18 cellular contexts compared by ENCODE assay signal in the genomic region with DNA sequence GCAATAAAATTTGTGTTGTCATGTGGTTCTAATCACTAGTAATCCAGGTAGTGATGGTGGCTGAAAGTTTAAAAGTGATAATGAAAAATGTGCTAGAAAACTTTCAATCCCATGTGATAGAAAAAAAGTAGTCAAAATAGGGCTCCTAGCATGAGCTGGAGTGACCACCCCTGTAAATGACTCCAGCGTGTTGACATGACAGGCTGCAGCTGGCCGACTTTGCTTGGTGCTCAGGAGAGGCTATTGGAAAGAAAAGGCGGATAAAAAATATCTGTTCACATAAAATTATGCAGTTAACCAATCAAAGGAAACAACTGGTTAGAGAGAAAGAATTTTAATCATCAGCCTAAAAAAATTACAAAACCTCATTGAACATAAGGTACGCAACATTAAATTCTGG. TPM values are rescaled to one million over a fixed set of nuclear protein-coding genes. Genes with fewer than 3 reads are reported as not detected.
A peak's percentile ranks its signal among the peaks of the same experiment; 100 is the strongest.
DNase-seq lines count a peak whose midpoint lies in the region; ATAC-seq and TF ChIP-seq lines count a peak whose summit lies in the region.
"Had no signal": no experiment of that assay in that cellular context is flagged by ENCODE, and none has a peak within 500 bp of the region (broad histone marks: within the 10 kb centered on the region; RNA-seq: fewer than 3 reads in every experiment).

No MANE protein-coding gene starts in this region.

- no peak overlapping the region for H3K9ac ChIP-seq in IMR-90 (ENCODE audit: low read depth, low read length)

- H3K9me3 ChIP-seq in cardiac muscle cell (ENCODE audit: low read depth) (no peaks in the 10 kb centered on the region), heart left ventricle (no peaks in the 10 kb centered on the region), IMR-90 (ENCODE audit: control insufficient read depth, insufficient read depth, low read length) (no peaks in the 10 kb centered on the region), left lung (no peaks in the 10 kb centered on the region), tibial artery (no peaks in the 10 kb centered on the region)
- H3K9me3 ChIP-seq: HAP-1 had no signal

- no peak overlapping the region for H2BK120ac ChIP-seq in IMR-90 (ENCODE audit: low read depth, low read length)

- ATAC-seq in heart left ventricle (no peak), IMR-90 (ENCODE audit: low read depth) (peak; percentile 48), left lung (peak; percentile 40), HG03159 (IDR thresholded peaks at IDR 0.05; ENCODE audit: unreplicated experiment) (no peak)

- H3K36me3 ChIP-seq in cardiac muscle cell (no peaks in the 10 kb centered on the region), heart left ventricle (no peaks in the 10 kb centered on the region), IMR-90 (ENCODE audit: control insufficient read depth, insufficient read depth, low read length) (no peaks in the 10 kb centered on the region), left lung (no peaks in the 10 kb centered on the region), tibial artery (no peaks in the 10 kb centered on the region)
- H3K36me3 ChIP-seq: HAP-1 had no signal

- TF ChIP-seq CTCF in cardiac muscle cell (IDR thresholded peaks at IDR 0.05; ENCODE audit: low read depth, low read length) (no peak), heart left ventricle (IDR thresholded peaks at IDR 0.05) (no peak), IMR-90 (conservative IDR thresholded peaks at IDR 0.05; ENCODE audit: low read depth, low read length) (no peak), chondrocyte (IDR thresholded peaks at IDR 0.05) (no peak), left lung (IDR thresholded peaks at IDR 0.05) (no peak), tibial artery (IDR thresholded peaks at IDR 0.05) (no peak)

- H3K79me1 ChIP-seq in IMR-90 (ENCODE audit: low read depth in 1 of 2, low read length in 2 of 2): no peaks in the 10 kb centered on the region

- TF ChIP-seq POLR2A in heart left ventricle (IDR thresholded peaks at IDR 0.05): no peak
- TF ChIP-seq POLR2A in IMR-90 (IDR thresholded peaks at IDR 0.05; ENCODE audit: low read depth, low read length): no peak

- H3K4ac ChIP-seq in IMR-90 (ENCODE audit: low read depth, low read length): no peak overlapping the region

- CTCF ChIA-PET in IMR-90 (lab: Yijun Ruan, JAX): no interaction called here

- H4K20me1 ChIP-seq in IMR-90 (ENCODE audit: insufficient read depth, low read length): no peaks in the 10 kb centered on the region

- no peaks in the 10 kb centered on the region for H3K9me1 ChIP-seq in IMR-90 (ENCODE audit: insufficient read depth, low read length)

- H3K4me3 ChIP-seq in cardiac muscle cell: no peak overlapping the region
- H3K4me3 ChIP-seq in heart left ventricle: no peak overlapping the region
- H3K4me3 ChIP-seq in IMR-90 (ENCODE audit: insufficient read depth, low read depth, low read length): no peak overlapping the region
- H3K4me3 ChIP-seq in left lung: no peak overlapping the region
- no peak overlapping the region for H3K4me3 ChIP-seq in tibial artery
- H3K4me3 ChIP-seq: HAP-1 had no signal

- no peak overlapping the region for H2BK5ac ChIP-seq in IMR-90 (ENCODE audit: low read depth, low read length, poor library complexity, severe bottlenecking)

- H3K27ac Mint-ChIP-seq in chondrocyte (ENCODE audit: unreplicated experiment) (no peak overlapping the region), immature natural killer cell (no peak overlapping the region)
- H3K27ac Mint-ChIP-seq: CD4-positive, alpha-beta memory T cell; HFFc6 had no signal

- no peak overlapping the region for H3K56ac ChIP-seq in IMR-90 (ENCODE audit: extremely low read depth, insufficient read depth, low read length)

- H3K14ac ChIP-seq in IMR-90 (replicated peaks; ENCODE audit: low read depth, low read length): no peak overlapping the region

- peak; percentile 37 to 43 for DNase-seq in cardiac muscle cell (ENCODE audit: low read depth in 1 of 2, low spot score in 1 of 2)
- DNase-seq in heart left ventricle: no peak
- DNase-seq in IMR-90: peak; percentile 26
- peak; percentile 21 for DNase-seq in chondrocyte (ENCODE audit: low spot score)
- no peak for DNase-seq in left lung
- no peak for DNase-seq in tibial artery
- no peak for DNase-seq in immature natural killer cell
- DNase-seq: Calu3; CD4-positive, alpha-beta memory T cell; COR-L47; DMS53; DMS79 treated with DMSO at 0.1 percent for 48 hours; GF-D8; GOT3; HFFc6 had no signal

- H3K4me3 Mint-ChIP-seq in chondrocyte (ENCODE audit: unreplicated experiment) (no peak overlapping the region), immature natural killer cell (no peak overlapping the region)
- H3K4me3 Mint-ChIP-seq: CD4-positive, alpha-beta memory T cell; HFFc6 had no signal

- no peak overlapping the region for H4K91ac ChIP-seq in IMR-90 (ENCODE audit: insufficient read depth, low read depth, low read length)

- no peak overlapping the region for H3K4me2 ChIP-seq in IMR-90 (ENCODE audit: low read depth, low read length)

- H2AFZ ChIP-seq in IMR-90 (replicated peaks; ENCODE audit: low read length, poor library complexity): no peak overlapping the region

- no peak overlapping the region for H3K23ac ChIP-seq in IMR-90 (ENCODE audit: low read depth, low read length)

- H3K4me1 ChIP-seq in cardiac muscle cell (ENCODE audit: low read depth): peaks cover 5% of the 10 kb centered on the region
- no peaks in the 10 kb centered on the region for H3K4me1 ChIP-seq in heart left ventricle
- H3K4me1 ChIP-seq in IMR-90 (ENCODE audit: control insufficient read depth, insufficient read depth, low read length): no peaks in the 10 kb centered on the region
- peaks cover 0 to 3% of the 10 kb centered on the region in 2 donors for H3K4me1 ChIP-seq in left lung
- H3K4me1 ChIP-seq in tibial artery: no peaks in the 10 kb centered on the region
- H3K4me1 ChIP-seq: HAP-1 had no signal

- H4K5ac ChIP-seq in IMR-90 (ENCODE audit: low read depth, low read length): no peak overlapping the region

- H3K18ac ChIP-seq in IMR-90 (ENCODE audit: low read depth, low read length): no peak overlapping the region

- dilution Hi-C loops in IMR-90 (cut with HindIII; ENCODE audit: low sequenced_read_pairs, unreplicated experiment): no loop called here

- H3K9me3 Mint-ChIP-seq in chondrocyte (ENCODE audit: low read depth) (no peaks in the 10 kb centered on the region), immature natural killer cell (no peaks in the 10 kb centered on the region)
- H3K9me3 Mint-ChIP-seq: CD4-positive, alpha-beta memory T cell; HFFc6 had no signal

- H3K4me1 Mint-ChIP-seq in chondrocyte (ENCODE audit: low read depth) (peaks cover 4% of the 10 kb centered on the region), immature natural killer cell (no peaks in the 10 kb centered on the region)

- H3K27me3 ChIP-seq in cardiac muscle cell: no peaks in the 10 kb centered on the region
- no peaks in the 10 kb centered on the region for H3K27me3 ChIP-seq in heart left ventricle
- H3K27me3 ChIP-seq in IMR-90 (ENCODE audit: control insufficient read depth, insufficient read depth, low read length): peaks cover 5% of the 10 kb centered on the region
- no peaks in the 10 kb centered on the region for H3K27me3 ChIP-seq in left lung
- peaks cover 0 to 3% of the 10 kb centered on the region in 2 donors for H3K27me3 ChIP-seq in tibial artery

- intact Hi-C loops in heart left ventricle (cut with DNase I) (no loop called here), IMR-90 (cut with micrococcal nuclease) (no loop called here), left lung (cut with DNase I) (no loop called here), tibial artery (cut with DNase I; ENCODE audit: low total_unique reads) (no loop called here)

- no peak overlapping the region for H2BK20ac ChIP-seq in IMR-90 (ENCODE audit: low read depth, low read length)

- H3K27ac ChIP-seq in cardiac muscle cell (no peak overlapping the region), heart left ventricle (no peak overlapping the region), IMR-90 (ENCODE audit: insufficient read depth, low read length) (no peak overlapping the region), left lung (no peak overlapping the region), tibial artery (no peak overlapping the region)

- H3K27me3 Mint-ChIP-seq in chondrocyte (ENCODE audit: low read depth) (no peaks in the 10 kb centered on the region), immature natural killer cell (ENCODE audit: low read depth in 3 of 3) (peaks cover 0 to 3% (median 2%) of the 10 kb centered on the region in 3 donors)

- no peaks in the 10 kb centered on the region for H3K36me3 Mint-ChIP-seq in chondrocyte (ENCODE audit: low read depth)
- no peaks in the 10 kb centered on the region for H3K36me3 Mint-ChIP-seq in immature natural killer cell
- H3K36me3 Mint-ChIP-seq: CD4-positive, alpha-beta memory T cell had no signal

- WGBS in heart left ventricle, 4 donors: 66 to 79% (median 69%) methylated on average over 4 of the region's 4 CpGs
- no CpG with 5 or more reads among the region's 4 CpGs for WGBS in IMR-90 (ENCODE audit: extremely low coverage in 2 of 2, insufficient read length in 1 of 2), 2 experiments

- no TSS peak for BruUV-seq in IMR-90 (replicated peaks; lab: Mats Ljungman, UMichigan)

- no peak for TF ChIP-seq RAD21 in IMR-90 (IDR thresholded peaks at IDR 0.05; ENCODE audit: low read length)

- POLR2A ChIA-PET in IMR-90 (lab: Charles Lee; ENCODE audit: unreplicated experiment): no interaction called here

- no peak overlapping the region for H4K8ac ChIP-seq in IMR-90 (ENCODE audit: low read depth in 2 of 2, low read length in 2 of 2)

- in situ Hi-C loops in IMR-90 (cut with MboI; ENCODE audit: low sequenced_read_pairs): no loop called here

- H2AK9ac ChIP-seq in IMR-90 (replicated peaks; ENCODE audit: low read depth, low read length, poor library complexity): no peak overlapping the region

- H2BK15ac ChIP-seq in IMR-90 (ENCODE audit: low read depth, low read length): no peak overlapping the region

- H2AK5ac ChIP-seq in IMR-90 (ENCODE audit: low read depth, low read length): no peak overlapping the region

RNA-seq across cellular contexts. Expression of a gene that starts 16.9 kb away (rescaled TPM):
- total RNA-seq in cardiac muscle cell (72.6 and 97.5 TPM in 2 replicates), heart left ventricle (100 to 1,000 TPM in 5 of 9 donors, 10 to 100 TPM in 4; 38.2 to 135 (median 102) TPM), IMR-90 (2012; rRNA removed) (163 and 207 TPM in 2 replicates), chondrocyte (94.3 to 107 TPM (median 99.7 TPM) in 3 replicates), left lung (100 to 1,000 TPM in 1 of 2 donors, 10 to 100 TPM in 1; 78.4 to 116 TPM)
- polyA plus RNA-seq in cardiac muscle cell (231 and 271 TPM in 2 replicates), heart left ventricle (10 to 100 TPM; 41.2 to 95.9 TPM), IMR-90 (2012; rRNA removed) (103 and 115 TPM in 2 replicates), immature natural killer cell (10 to 100 TPM; 66.9 to 86.2 (median 73.8) TPM)
- 47.0 and 110 TPM in 2 replicates for polyA plus RNA-seq in IMR-90 (2012; cell fraction: cytosol; rRNA removed)
- polyA plus RNA-seq in IMR-90 (2012; cell fraction: nucleus; rRNA removed; ENCODE audit: low replicate concordance): 21.1 and 39.2 TPM in 2 replicates

RNA-seq across cellular contexts. Expression of a gene that starts 55.9 kb away (rescaled TPM):
- total RNA-seq in cardiac muscle cell (0.25 and 0.69 TPM in 2 replicates), heart left ventricle (1 to 10 TPM in 1 of 9 donors, under 1 TPM in 2, not detected in 6; 0.37 to 1.4 (median 0.40) TPM), IMR-90 (2012; rRNA removed) (0.36 and 0.56 TPM in 2 replicates), chondrocyte (0.18 to 0.58 TPM (median 0.40 TPM) in 3 replicates), left lung (1 to 10 TPM; 2.1 to 2.6 TPM)
- polyA plus RNA-seq in cardiac muscle cell (1.7 TPM in 1 of 2 replicates, not detected in the other), heart left ventricle (under 1 TPM; 0.03 to 0.19 TPM), IMR-90 (2012; rRNA removed) (1.2 and 1.5 TPM in 2 replicates), immature natural killer cell (1 to 10 TPM; 1.1 to 4.3 (median 1.9) TPM)
- polyA plus RNA-seq in IMR-90 (2012; cell fraction: cytosol; rRNA removed): 0.12 and 0.55 TPM in 2 replicates
- 9.9 and 12.9 TPM in 2 replicates for polyA plus RNA-seq in IMR-90 (2012; cell fraction: nucleus; rRNA removed; ENCODE audit: low replicate concordance)
- total RNA-seq: G401 had no signal

Comparison
In these comparisons a context has a peak if more than half of its experiments do, and no peak if none do; other contexts are left out.
1. DNase-seq: peak in cardiac muscle cell (2 of 2), IMR-90 (single experiment) and chondrocyte (single experiment); none in heart left ventricle (0 of 5), left lung (0 of 2), tibial artery (0 of 2) and immature natural killer cell (0 of 3).
2. ATAC-seq: peak in IMR-90 (single experiment) and left lung (single experiment); none in heart left ventricle (0 of 4) and HG03159 (single experiment).